8 cellular contexts compared by ENCODE assay signal in the genomic region with DNA sequence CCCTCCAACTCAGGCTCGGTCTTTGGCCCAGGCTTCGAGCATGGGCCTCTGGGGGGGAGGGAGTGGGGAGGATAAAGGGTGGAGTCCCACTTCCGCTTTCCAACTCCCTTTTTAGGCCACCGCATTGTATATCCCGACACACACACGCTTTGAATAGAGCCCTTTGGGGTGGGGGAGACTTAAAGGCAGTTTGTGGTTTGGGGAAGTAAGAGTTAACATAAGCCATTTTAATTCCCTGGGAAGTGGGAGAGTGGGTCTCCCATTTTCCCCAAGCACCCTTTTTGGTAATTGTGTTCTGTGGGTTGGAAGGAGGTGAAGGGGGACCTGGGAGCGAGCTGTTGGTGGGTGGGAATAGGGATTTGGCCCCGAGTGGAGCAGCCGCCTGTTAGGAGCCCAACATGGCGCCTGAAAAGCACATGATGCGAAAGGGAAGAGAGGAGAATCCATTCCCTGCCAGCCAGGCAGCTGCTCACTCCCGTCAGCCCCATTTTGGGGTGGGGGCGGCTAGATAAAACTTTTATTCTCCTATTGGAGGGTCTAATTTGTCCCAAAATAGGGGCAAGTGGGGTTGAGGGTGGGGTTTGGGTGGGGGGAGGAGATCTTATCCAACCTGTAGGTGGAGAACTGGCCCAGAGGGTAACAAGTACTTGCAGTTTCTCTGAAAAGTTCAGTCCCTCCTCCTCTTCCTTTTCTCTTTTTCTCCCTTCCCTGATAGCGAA. TPM values are rescaled to one million over a fixed set of nuclear protein-coding genes. Genes with fewer than 3 reads are reported as not detected.
DNase-seq lines count a peak whose midpoint lies in the region; ATAC-seq and TF ChIP-seq lines count a peak whose summit lies in the region.

No MANE protein-coding gene starts in this region.

- H3K27ac Mint-ChIP-seq in GM23338: peak overlapping the region; percentile 100

- H3K27me3 Mint-ChIP-seq in GM23338 (ENCODE audit: insufficient read depth, low read depth, poor library complexity): peaks cover 8% of the 10 kb centered on the region

- TF ChIP-seq CTCF in GM23338 (conservative IDR thresholded peaks at IDR 0.05; ENCODE audit: low read depth in 2 of 2): no peak

- no peaks in the 10 kb centered on the region for H3K27me3 ChIP-seq in GM23338 (ENCODE audit: insufficient read depth)
- H3K27me3 ChIP-seq in mucosa of rectum (ENCODE audit: control insufficient read depth in 2 of 2, insufficient read depth in 2 of 2, low read length in 2 of 2): no peaks in the 10 kb centered on the region

- no peaks in the 10 kb centered on the region for H3F3A ChIP-seq in GM23338 (replicated peaks; ENCODE audit: low read depth)

- H3K9ac ChIP-seq in mucosa of rectum (ENCODE audit: low read depth in 1 of 2, low read length in 2 of 2): peak overlapping the region; percentile 99 to 100

- no peaks in the 10 kb centered on the region for H3K9me3 Mint-ChIP-seq in GM23338

- H3K27ac ChIP-seq in GM23338 (ENCODE audit: low read depth) (peak overlapping the region; percentile 94), mucosa of rectum (ENCODE audit: low read depth in 2 of 2, low read length in 2 of 2) (peak overlapping the region; percentile 99 to 100)

- H3K9me3 ChIP-seq in mucosa of rectum (ENCODE audit: control insufficient read depth in 2 of 2, low read length in 2 of 2): no peaks in the 10 kb centered on the region

- peak overlapping the region; percentile 92 for H3K4me3 ChIP-seq in GM23338
- peak overlapping the region; percentile 97 to 99 for H3K4me3 ChIP-seq in mucosa of rectum (ENCODE audit: low read length in 2 of 2)

- H4K20me1 ChIP-seq in GM23338 (replicated peaks; ENCODE audit: insufficient read depth): peaks cover 24% of the 10 kb centered on the region

- ATAC-seq in GM23338 (peak; percentile 6), HG03135 (IDR thresholded peaks at IDR 0.05; ENCODE audit: unreplicated experiment) (no peak)
- ATAC-seq in stimulated activated naive CD8-positive, alpha-beta T cell treated with anti-CD3 and anti-CD28 coated beads, Interleukin-15, Interleukin-2, amounts not matched to agents 100 U/mL and 50 U/mL, for 24 hours: no peak

- TF ChIP-seq POLR2A in erythroblast (IDR thresholded peaks at IDR 0.05; ENCODE audit: low read length): no peak

- H3K36me3 ChIP-seq in GM23338 (ENCODE audit: insufficient read depth) (0 out of 2 replicates have a peak, but pooled peaks cover 5% of the 10 kb centered on the region), mucosa of rectum (ENCODE audit: control insufficient read depth in 2 of 2, insufficient read depth in 2 of 2, low read length in 2 of 2) (peaks cover under 1 to 9% of the 10 kb centered on the region in 2 donors)

- peak overlapping the region; percentile 95 for H3K4me2 ChIP-seq in GM23338

- no peaks in the 10 kb centered on the region for H3K9me2 ChIP-seq in GM23338 (ENCODE audit: insufficient read depth)

- peaks cover 49% of the 10 kb centered on the region for H3K36me3 Mint-ChIP-seq in GM23338 (ENCODE audit: low read depth)

- H3K79me2 ChIP-seq in GM23338 (replicated peaks; ENCODE audit: insufficient read depth): peaks cover 59% of the 10 kb centered on the region

- H3K4me1 ChIP-seq in GM23338 (ENCODE audit: insufficient read depth): peaks cover 8% of the 10 kb centered on the region
- H3K4me1 ChIP-seq in mucosa of rectum (ENCODE audit: control insufficient read depth in 2 of 2, insufficient read depth in 2 of 2, low read length in 2 of 2): peaks cover 20 to 27% of the 10 kb centered on the region in 2 donors

- no peak overlapping the region for H2AFZ ChIP-seq in GM23338

- H3K4me1 Mint-ChIP-seq in GM23338: peaks cover 23% of the 10 kb centered on the region

- peak overlapping the region; percentile 100 for H3K4me3 Mint-ChIP-seq in GM23338

- DNase-seq in AG08395 (ENCODE audit: low spot score) (peak; percentile 35), GM23338 (ENCODE audit: low spot score) (peak; percentile 62), NOMO-1 treated with dmso at 0.1 percent for 144 hours (lab: John Stamatoyannopoulos, UW; ENCODE audit: unreplicated experiment) (peak; percentile 69), activated T-cell treated with anti-CD3 and anti-CD28 coated beads for 4 hours (peak; percentile 27), erythroblast (lab: John Stamatoyannopoulos, UW) (peak; percentile 78 to 84)
- DNase-seq in stimulated activated naive CD8-positive, alpha-beta T cell treated with anti-CD3 and anti-CD28 coated beads, Interleukin-15, Interleukin-2, amounts not matched to agents 100 U/mL and 50 U/mL, for 24 hours: peak; percentile 58

TF ChIP-seq in GM23338, 12 proteins besides CTCF, POLR2A, EP300 and RAD21:
- TF ChIP-seq CREB1 (CRISPR knock-in tag; IDR thresholded peaks at IDR 0.05; ENCODE audit: low read depth) (no peak), POLR2AphosphoS5 (IDR thresholded peaks at IDR 0.05; ENCODE audit: low read depth) (0 out of 2 replicates have a peak, but pooled peaks have one; percentile 37), ZNF331 (CRISPR knock-in tag; IDR thresholded peaks at IDR 0.05; ENCODE audit: low read depth) (no peak)
- TF ChIP-seq, protein P1, sequence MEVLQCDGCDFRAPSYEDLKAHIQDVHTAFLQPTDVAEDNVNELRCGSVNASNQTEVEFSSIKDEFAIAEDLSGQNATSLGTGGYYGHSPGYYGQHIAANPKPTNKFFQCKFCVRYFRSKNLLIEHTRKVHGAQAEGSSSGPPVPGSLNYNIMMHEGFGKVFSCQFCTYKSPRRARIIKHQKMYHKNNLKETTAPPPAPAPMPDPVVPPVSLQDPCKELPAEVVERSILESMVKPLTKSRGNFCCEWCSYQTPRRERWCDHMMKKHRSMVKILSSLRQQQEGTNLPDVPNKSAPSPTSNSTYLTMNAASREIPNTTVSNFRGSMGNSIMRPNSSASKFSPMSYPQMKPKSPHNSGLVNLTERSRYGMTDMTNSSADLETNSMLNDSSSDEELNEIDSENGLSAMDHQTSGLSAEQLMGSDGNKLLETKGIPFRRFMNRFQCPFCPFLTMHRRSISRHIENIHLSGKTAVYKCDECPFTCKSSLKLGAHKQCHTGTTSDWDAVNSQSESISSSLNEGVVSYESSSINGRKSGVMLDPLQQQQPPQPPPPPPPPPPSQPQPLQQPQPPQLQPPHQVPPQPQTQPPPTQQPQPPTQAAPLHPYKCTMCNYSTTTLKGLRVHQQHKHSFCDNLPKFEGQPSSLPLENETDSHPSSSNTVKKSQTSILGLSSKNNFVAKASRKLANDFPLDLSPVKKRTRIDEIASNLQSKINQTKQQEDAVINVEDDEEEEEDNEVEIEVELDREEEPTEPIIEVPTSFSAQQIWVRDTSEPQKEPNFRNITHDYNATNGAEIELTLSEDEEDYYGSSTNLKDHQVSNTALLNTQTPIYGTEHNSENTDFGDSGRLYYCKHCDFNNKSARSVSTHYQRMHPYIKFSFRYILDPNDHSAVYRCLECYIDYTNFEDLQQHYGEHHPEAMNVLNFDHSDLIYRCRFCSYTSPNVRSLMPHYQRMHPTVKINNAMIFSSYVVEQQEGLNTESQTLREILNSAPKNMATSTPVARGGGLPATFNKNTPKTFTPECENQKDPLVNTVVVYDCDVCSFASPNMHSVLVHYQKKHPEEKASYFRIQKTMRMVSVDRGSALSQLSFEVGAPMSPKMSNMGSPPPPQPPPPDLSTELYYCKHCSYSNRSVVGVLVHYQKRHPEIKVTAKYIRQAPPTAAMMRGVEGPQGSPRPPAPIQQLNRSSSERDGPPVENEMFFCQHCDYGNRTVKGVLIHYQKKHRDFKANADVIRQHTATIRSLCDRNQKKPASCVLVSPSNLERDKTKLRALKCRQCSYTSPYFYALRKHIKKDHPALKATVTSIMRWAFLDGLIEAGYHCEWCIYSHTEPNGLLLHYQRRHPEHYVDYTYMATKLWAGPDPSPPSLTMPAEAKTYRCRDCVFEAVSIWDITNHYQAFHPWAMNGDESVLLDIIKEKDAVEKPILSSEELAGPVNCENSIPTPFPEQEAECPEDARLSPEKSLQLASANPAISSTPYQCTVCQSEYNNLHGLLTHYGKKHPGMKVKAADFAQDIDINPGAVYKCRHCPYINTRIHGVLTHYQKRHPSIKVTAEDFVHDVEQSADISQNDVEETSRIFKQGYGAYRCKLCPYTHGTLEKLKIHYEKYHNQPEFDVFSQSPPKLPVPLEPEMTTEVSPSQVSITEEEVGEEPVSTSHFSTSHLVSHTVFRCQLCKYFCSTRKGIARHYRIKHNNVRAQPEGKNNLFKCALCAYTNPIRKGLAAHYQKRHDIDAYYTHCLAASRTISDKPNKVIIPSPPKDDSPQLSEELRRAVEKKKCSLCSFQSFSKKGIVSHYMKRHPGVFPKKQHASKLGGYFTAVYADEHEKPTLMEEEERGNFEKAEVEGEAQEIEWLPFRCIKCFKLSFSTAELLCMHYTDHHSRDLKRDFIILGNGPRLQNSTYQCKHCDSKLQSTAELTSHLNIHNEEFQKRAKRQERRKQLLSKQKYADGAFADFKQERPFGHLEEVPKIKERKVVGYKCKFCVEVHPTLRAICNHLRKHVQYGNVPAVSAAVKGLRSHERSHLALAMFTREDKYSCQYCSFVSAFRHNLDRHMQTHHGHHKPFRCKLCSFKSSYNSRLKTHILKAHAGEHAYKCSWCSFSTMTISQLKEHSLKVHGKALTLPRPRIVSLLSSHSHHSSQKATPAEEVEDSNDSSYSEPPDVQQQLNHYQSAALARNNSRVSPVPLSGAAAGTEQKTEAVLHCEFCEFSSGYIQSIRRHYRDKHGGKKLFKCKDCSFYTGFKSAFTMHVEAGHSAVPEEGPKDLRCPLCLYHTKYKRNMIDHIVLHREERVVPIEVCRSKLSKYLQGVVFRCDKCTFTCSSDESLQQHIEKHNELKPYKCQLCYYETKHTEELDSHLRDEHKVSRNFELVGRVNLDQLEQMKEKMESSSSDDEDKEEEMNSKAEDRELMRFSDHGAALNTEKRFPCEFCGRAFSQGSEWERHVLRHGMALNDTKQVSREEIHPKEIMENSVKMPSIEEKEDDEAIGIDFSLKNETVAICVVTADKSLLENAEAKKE (CRISPR knock-in tag; IDR thresholded peaks at IDR 0.05): no peak
TF ChIP-seq in GM23338: peak in this region for 1.

RNA-seq across cellular contexts. Expression of a gene that starts 1.0 kb away (rescaled TPM):
- 44.2 and 47.0 TPM in 2 replicates for total RNA-seq in GM23338 (2014; rRNA removed; shearing (Covaris generic))
- polyA plus RNA-seq in GM23338 (2016; fragmentation: Nextera tagmentation; extraction: Ambion mirVana): 18.7 and 23.0 TPM in 2 replicates

RNA-seq across cellular contexts. Expression of a gene that starts 35.6 kb away (rescaled TPM):
- total RNA-seq in GM23338 (2014; rRNA removed; shearing (Covaris generic)): 5.7 and 7.1 TPM in 2 replicates
- polyA plus RNA-seq in GM23338 (2016; fragmentation: Nextera tagmentation; extraction: Ambion mirVana): 3.9 and 5.3 TPM in 2 replicates

Comparison
In these comparisons a context has a peak if more than half of its experiments do, and no peak if none do; other contexts are left out.
1. DNase-seq: peak in every context shown above with its lines; median percentile 81 in erythroblast; 69 in NOMO-1 treated with dmso at 0.1 percent for 144 hours; 62 in GM23338; 58 in stimulated activated naive CD8-positive, alpha-beta T cell treated with anti-CD3 and anti-CD28 coated beads, Interleukin-15, Interleukin-2, amounts not matched to agents 100 U/mL and 50 U/mL, for 24 hours; 35 in AG08395; 27 in activated T-cell treated with anti-CD3 and anti-CD28 coated beads for 4 hours.